2 cellular contexts compared by ENCODE assay signal in the genomic region with DNA sequence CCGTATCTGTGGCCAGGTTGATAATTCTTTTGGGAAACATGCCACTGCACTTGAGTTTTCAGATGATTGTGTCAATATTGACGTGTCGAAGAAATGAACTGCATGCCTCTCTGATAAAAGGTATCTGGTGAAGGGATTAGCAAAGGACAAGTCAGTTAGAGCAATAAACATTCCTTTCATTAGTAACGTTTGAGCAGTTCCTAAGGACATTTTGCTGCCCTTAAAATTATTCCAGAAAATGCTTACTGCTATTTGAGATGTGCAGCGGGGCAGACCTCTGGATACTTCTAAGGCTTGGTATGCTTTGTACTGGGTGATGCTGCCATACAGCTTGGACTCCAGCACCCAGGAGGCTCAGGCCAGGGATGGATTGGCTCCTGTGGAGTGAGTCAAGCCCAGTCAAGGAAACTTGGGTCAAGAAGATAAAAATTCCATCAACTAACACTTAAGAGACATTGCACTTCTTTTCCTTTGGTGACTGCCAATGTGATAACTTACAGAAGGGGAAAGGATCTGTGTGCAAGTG.
TF ChIP-seq lines count a peak whose summit lies in the region.

No MANE protein-coding gene starts in this region.

TF ChIP-seq in IMR-90, 13 proteins besides CTCF, POLR2A, EP300 and RAD21 (continued from another document):
- TF ChIP-seq, protein P1, sequence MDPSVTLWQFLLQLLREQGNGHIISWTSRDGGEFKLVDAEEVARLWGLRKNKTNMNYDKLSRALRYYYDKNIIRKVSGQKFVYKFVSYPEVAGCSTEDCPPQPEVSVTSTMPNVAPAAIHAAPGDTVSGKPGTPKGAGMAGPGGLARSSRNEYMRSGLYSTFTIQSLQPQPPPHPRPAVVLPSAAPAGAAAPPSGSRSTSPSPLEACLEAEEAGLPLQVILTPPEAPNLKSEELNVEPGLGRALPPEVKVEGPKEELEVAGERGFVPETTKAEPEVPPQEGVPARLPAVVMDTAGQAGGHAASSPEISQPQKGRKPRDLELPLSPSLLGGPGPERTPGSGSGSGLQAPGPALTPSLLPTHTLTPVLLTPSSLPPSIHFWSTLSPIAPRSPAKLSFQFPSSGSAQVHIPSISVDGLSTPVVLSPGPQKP (IDR thresholded peaks at IDR 0.05; ENCODE audit: borderline replicate concordance, low read depth, low read length): no peak
- TF ChIP-seq BHLHE40 (IDR thresholded peaks at IDR 0.05; ENCODE audit: low read depth, low read length) (no peak), MXI1 (IDR thresholded peaks at IDR 0.05; ENCODE audit: borderline replicate concordance, low read depth, low read length) (no peak), CHD1 (IDR thresholded peaks at IDR 0.05; ENCODE audit: low read depth, low read length) (no peak), MAZ (IDR thresholded peaks at IDR 0.05; ENCODE audit: borderline replicate concordance, low read depth, low read length) (no peak), RCOR1 (IDR thresholded peaks at IDR 0.05; ENCODE audit: insufficient replicate concordance, low read length) (no peak)

TF ChIP-seq in WTC11, 78 proteins besides CTCF, POLR2A, EP300 and RAD21 (continued from another document):
- no peak for TF ChIP-seq TCF7 (CRISPR knock-in tag; IDR thresholded peaks at IDR 0.05; ENCODE audit: low read depth)
- no peak for TF ChIP-seq ESRRA (CRISPR knock-in tag; IDR thresholded peaks at IDR 0.05; ENCODE audit: borderline replicate concordance)
- no peak for TF ChIP-seq TEAD1 (CRISPR knock-in tag; IDR thresholded peaks at IDR 0.05)
- TF ChIP-seq NR1H2 (CRISPR knock-in tag; IDR thresholded peaks at IDR 0.05): no peak
- TF ChIP-seq, protein P2, sequence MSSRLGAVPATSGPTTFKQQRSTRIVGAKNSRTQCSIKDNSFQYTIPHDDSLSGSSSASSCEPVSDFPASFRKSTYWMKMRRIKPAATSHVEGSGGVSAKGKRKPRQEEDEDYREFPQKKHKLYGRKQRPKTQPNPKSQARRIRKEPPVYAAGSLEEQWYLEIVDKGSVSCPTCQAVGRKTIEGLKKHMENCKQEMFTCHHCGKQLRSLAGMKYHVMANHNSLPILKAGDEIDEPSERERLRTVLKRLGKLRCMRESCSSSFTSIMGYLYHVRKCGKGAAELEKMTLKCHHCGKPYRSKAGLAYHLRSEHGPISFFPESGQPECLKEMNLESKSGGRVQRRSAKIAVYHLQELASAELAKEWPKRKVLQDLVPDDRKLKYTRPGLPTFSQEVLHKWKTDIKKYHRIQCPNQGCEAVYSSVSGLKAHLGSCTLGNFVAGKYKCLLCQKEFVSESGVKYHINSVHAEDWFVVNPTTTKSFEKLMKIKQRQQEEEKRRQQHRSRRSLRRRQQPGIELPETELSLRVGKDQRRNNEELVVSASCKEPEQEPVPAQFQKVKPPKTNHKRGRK (CRISPR knock-in tag; IDR thresholded peaks at IDR 0.05; ENCODE audit: borderline replicate concordance): no peak
- no peak for TF ChIP-seq PRRX2 (CRISPR knock-in tag; IDR thresholded peaks at IDR 0.05)
- no peak for TF ChIP-seq ELF4 (CRISPR knock-in tag; IDR thresholded peaks at IDR 0.05; ENCODE audit: low read depth)
- TF ChIP-seq, protein P3, sequence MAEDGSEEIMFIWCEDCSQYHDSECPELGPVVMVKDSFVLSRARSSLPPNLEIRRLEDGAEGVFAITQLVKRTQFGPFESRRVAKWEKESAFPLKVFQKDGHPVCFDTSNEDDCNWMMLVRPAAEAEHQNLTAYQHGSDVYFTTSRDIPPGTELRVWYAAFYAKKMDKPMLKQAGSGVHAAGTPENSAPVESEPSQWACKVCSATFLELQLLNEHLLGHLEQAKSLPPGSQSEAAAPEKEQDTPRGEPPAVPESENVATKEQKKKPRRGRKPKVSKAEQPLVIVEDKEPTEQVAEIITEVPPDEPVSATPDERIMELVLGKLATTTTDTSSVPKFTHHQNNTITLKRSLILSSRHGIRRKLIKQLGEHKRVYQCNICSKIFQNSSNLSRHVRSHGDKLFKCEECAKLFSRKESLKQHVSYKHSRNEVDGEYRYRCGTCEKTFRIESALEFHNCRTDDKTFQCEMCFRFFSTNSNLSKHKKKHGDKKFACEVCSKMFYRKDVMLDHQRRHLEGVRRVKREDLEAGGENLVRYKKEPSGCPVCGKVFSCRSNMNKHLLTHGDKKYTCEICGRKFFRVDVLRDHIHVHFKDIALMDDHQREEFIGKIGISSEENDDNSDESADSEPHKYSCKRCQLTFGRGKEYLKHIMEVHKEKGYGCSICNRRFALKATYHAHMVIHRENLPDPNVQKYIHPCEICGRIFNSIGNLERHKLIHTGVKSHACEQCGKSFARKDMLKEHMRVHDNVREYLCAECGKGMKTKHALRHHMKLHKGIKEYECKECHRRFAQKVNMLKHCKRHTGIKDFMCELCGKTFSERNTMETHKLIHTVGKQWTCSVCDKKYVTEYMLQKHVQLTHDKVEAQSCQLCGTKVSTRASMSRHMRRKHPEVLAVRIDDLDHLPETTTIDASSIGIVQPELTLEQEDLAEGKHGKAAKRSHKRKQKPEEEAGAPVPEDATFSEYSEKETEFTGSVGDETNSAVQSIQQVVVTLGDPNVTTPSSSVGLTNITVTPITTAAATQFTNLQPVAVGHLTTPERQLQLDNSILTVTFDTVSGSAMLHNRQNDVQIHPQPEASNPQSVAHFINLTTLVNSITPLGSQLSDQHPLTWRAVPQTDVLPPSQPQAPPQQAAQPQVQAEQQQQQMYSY (CRISPR knock-in tag; IDR thresholded peaks at IDR 0.05): no peak
TF ChIP-seq in WTC11: peak in this region for 0.
